15 cellular contexts compared by ENCODE assay signal in genomic region chr2:70011335-70011734, GRCh38.
"Had no signal": no experiment of that assay in that cellular context is flagged by ENCODE, and none has a peak within 500 bp of the region (broad histone marks: within the 10 kb centered on the region; RNA-seq: fewer than 3 reads in every experiment).

No MANE protein-coding gene starts in this region.

- H3K4me3 ChIP-seq: right atrium auricular region, skin epidermis, uterus had no signal

- H3K4me1 ChIP-seq: right atrium auricular region, uterus had no signal

- H3K27ac Mint-ChIP-seq: activated naive CD8-positive, alpha-beta T cell treated with anti-CD3 and anti-CD28 coated beads, Interleukin-2, amount 10 ng/mL, durations not matched to agents 7 days and 5 days had no signal

- H3K27ac ChIP-seq: right atrium auricular region, uterus, WERI-Rb-1 had no signal

- DNase-seq: activated CD4-positive, alpha-beta T cell treated with anti-CD3 and anti-CD28 coated beads for 4 hours; activated CD8-positive, alpha-beta memory T cell treated with anti-CD3 and anti-CD28 coated beads for 24 hours; activated gamma-delta T cell treated with Interleukin-2 at 50 U/mL for 16 hours; activated naive CD8-positive, alpha-beta T cell treated with anti-CD3 and anti-CD28 coated beads, Interleukin-2, amount 10 ng/mL, durations not matched to agents 7 days and 5 days; activated T-cell treated with anti-CD3 and anti-CD28 coated beads, Interleukin-2, amount 50 U/mL, for 1 hour; anterior cingulate cortex; kidney glomerular epithelial cell; midbrain; naive B cell; posterior cingulate gyrus; T1000; uterus; WERI-Rb-1 had no signal

- H3K27me3 ChIP-seq: right atrium auricular region, uterus had no signal

- H3K4me3 Mint-ChIP-seq: activated naive CD8-positive, alpha-beta T cell treated with anti-CD3 and anti-CD28 coated beads, Interleukin-2, amount 10 ng/mL, durations not matched to agents 7 days and 5 days had no signal

- H3K36me3 ChIP-seq: right atrium auricular region, uterus had no signal

- H3K27me3 Mint-ChIP-seq: activated naive CD8-positive, alpha-beta T cell treated with anti-CD3 and anti-CD28 coated beads, Interleukin-2, amount 10 ng/mL, durations not matched to agents 7 days and 5 days; naive B cell had no signal

- H3K9me3 ChIP-seq: right atrium auricular region, uterus had no signal
